Comparison of ENCODE assay signal across 23 cellular contexts in genomic region chr3:100994187-100994586, GRCh38. TPM values are rescaled to one million over a fixed set of nuclear protein-coding genes. Genes with fewer than 3 reads are reported as not detected.
DNase-seq lines count a peak whose midpoint lies in the region; ATAC-seq and TF ChIP-seq lines count a peak whose summit lies in the region.
"Had no signal": no experiment of that assay in that cellular context is flagged by ENCODE, and none has a peak within 500 bp of the region (broad histone marks: within the 10 kb centered on the region; RNA-seq: fewer than 3 reads in every experiment).

No MANE protein-coding gene starts in this region.

- H3K27ac ChIP-seq in breast epithelium (peak overlapping the region; percentile 31 to 50), muscle layer of colon (ENCODE audit: low read depth, low read length) (peak overlapping the region; percentile 70), stomach (peak overlapping the region in 3 of 5 donors; percentile 52 to 82 (median 78)), vagina (peak overlapping the region; percentile 81)
- H3K27ac ChIP-seq: 22Rv1, HL-60, SJCRH30 had no signal

- no peaks in the 10 kb centered on the region for H3K36me3 Mint-ChIP-seq in MCF 10A (ENCODE audit: insufficient read depth, unreplicated experiment)
- H3K36me3 Mint-ChIP-seq: CD8-positive, alpha-beta memory T cell had no signal

- H3K27ac Mint-ChIP-seq in MCF 10A (ENCODE audit: low read depth, unreplicated experiment) = no peak overlapping the region
- H3K27ac Mint-ChIP-seq: CD8-positive, alpha-beta memory T cell; H9 had no signal

- H3K27me3 Mint-ChIP-seq in MCF 10A (ENCODE audit: insufficient read depth, unreplicated experiment) = no peaks in the 10 kb centered on the region

- TF ChIP-seq EP300 in stomach (IDR thresholded peaks at IDR 0.05) = no peak

- POLR2A ChIA-PET in MCF 10A (lab: Yijun Ruan, JAX) = interaction anchor here (1.6 to 1.7 kb wide), 2 partner anchors 22 to 37 kb away, joined by 5 read pairs; no protein-coding TSS in a partner anchor

- H3K27me3 ChIP-seq in breast epithelium (no peaks in the 10 kb centered on the region), muscle layer of colon (ENCODE audit: control insufficient read depth in 1 of 2, insufficient read depth in 2 of 2, low read length in 2 of 2) (no peaks in the 10 kb centered on the region), stomach (no peaks in the 10 kb centered on the region), vagina (no peaks in the 10 kb centered on the region)
- H3K27me3 ChIP-seq: SJCRH30 had no signal

- no peaks in the 10 kb centered on the region for H3K9me3 ChIP-seq in breast epithelium
- H3K9me3 ChIP-seq in muscle layer of colon (ENCODE audit: low read length) = no peaks in the 10 kb centered on the region
- H3K9me3 ChIP-seq in stomach = no peaks in the 10 kb centered on the region
- H3K9me3 ChIP-seq in vagina = no peaks in the 10 kb centered on the region
- H3K9me3 ChIP-seq: SJCRH30 had no signal

- no peak overlapping the region for H3K4me3 Mint-ChIP-seq in MCF 10A (ENCODE audit: unreplicated experiment)
- H3K4me3 Mint-ChIP-seq: CD8-positive, alpha-beta memory T cell; H9 had no signal

- BruUV-seq in MCF 10A (replicated peaks; lab: Mats Ljungman, UMichigan) = no TSS peak

- no peak overlapping the region for H3K4me3 ChIP-seq in breast epithelium
- H3K4me3 ChIP-seq in muscle layer of colon (ENCODE audit: low read depth in 1 of 2, low read length in 2 of 2) = no peak overlapping the region
- H3K4me3 ChIP-seq in stomach = no peak overlapping the region
- H3K4me3 ChIP-seq in vagina = no peak overlapping the region
- H3K4me3 ChIP-seq: SJCRH30 had no signal

- WGBS in stomach, 5 donors = 54 to 77% (median 74%) methylated on average over 5 of the region's 5 CpGs

- no peaks in the 10 kb centered on the region for H3K9me3 Mint-ChIP-seq in MCF 10A (ENCODE audit: unreplicated experiment)
- H3K9me3 Mint-ChIP-seq: CD8-positive, alpha-beta memory T cell; H9 had no signal

- H3K4me1 ChIP-seq in breast epithelium (no peaks in the 10 kb centered on the region), muscle layer of colon (ENCODE audit: insufficient read depth, low read length) (peaks cover 24% of the 10 kb centered on the region), stomach (peaks cover 0 to 14% (median 6%) of the 10 kb centered on the region in 4 donors), vagina (peaks cover 12% of the 10 kb centered on the region)

- CTCF ChIA-PET in MCF 10A (lab: Yijun Ruan, JAX) = no interaction called here

- peaks cover 7% of the 10 kb centered on the region for H3K4me1 Mint-ChIP-seq in MCF 10A (ENCODE audit: insufficient read depth, unreplicated experiment)
- H3K4me1 Mint-ChIP-seq: CD8-positive, alpha-beta memory T cell; H9 had no signal

- no peak for TF ChIP-seq CTCF in breast epithelium (IDR thresholded peaks at IDR 0.05)
- no peak for TF ChIP-seq CTCF in MCF 10A (IDR thresholded peaks at IDR 0.05; ENCODE audit: unreplicated experiment)
- TF ChIP-seq CTCF in stomach (IDR thresholded peaks at IDR 0.05) = no peak
- no peak for TF ChIP-seq CTCF in vagina (IDR thresholded peaks at IDR 0.05)

- ATAC-seq in HG02938 (IDR thresholded peaks at IDR 0.05; ENCODE audit: unreplicated experiment) (no peak), HG03045 (IDR thresholded peaks at IDR 0.05; ENCODE audit: unreplicated experiment) (no peak)

- H3K9ac ChIP-seq in muscle layer of colon (ENCODE audit: low read length) = no peak overlapping the region

- TF ChIP-seq POLR2A in breast epithelium (IDR thresholded peaks at IDR 0.05) (no peak), stomach (IDR thresholded peaks at IDR 0.05) (no peak), vagina (IDR thresholded peaks at IDR 0.05) (no peak)

- intact Hi-C loops in breast epithelium (cut with DNase I; ENCODE audit: low total_unique reads) (no loop called here), MCF 10A (cut with micrococcal nuclease) (no loop called here), stomach (cut with DNase I; ENCODE audit: low total_unique reads) (no loop called here), vagina (cut with DNase I) (no loop called here)

- no peaks in the 10 kb centered on the region for H3K36me3 ChIP-seq in breast epithelium
- no peaks in the 10 kb centered on the region for H3K36me3 ChIP-seq in muscle layer of colon (ENCODE audit: insufficient read depth, low read length)
- no peaks in the 10 kb centered on the region for H3K36me3 ChIP-seq in stomach
- H3K36me3 ChIP-seq in vagina = no peaks in the 10 kb centered on the region
- H3K36me3 ChIP-seq: SJCRH30 had no signal

- DNase-seq in breast epithelium (ENCODE audit: low spot score in 2 of 2) (no peak), MCF 10A (ENCODE audit: unreplicated experiment) (no peak), stomach (no peak), vagina (ENCODE audit: extremely low spot score in 2 of 2) (no peak), NCI-H2227 treated with DMSO at 0.1 percent for 48 hours (lab: John Stamatoyannopoulos, UW) (no peak)
- DNase-seq: AML-193; C1 segment of cervical spinal cord; Calu3; CD8-positive, alpha-beta memory T cell; DMS153; H9; KG1; NCI-H1105 treated with DMSO at 0.1 percent for 48 hours; NCI-H2029 treated with DMSO at 0.1 percent for 48 hours; NCI-H446; NCI-H526; SJCRH30 had no signal

RNA-seq across cellular contexts. Expression of gene ABI3BP, which starts 1.0 kb away (rescaled TPM):
- 100 to 1,000 TPM in 1 of 3 donors, 10 to 100 TPM in 2; 17.4 to 170 (median 41.1) TPM for total RNA-seq in breast epithelium
- total RNA-seq in MCF 10A (2022) = 2.9 and 3.1 TPM in 2 replicates
- total RNA-seq in stomach = 100 to 1,000 TPM in 2 of 5 donors, 10 to 100 TPM in 2, 1 to 10 TPM in 1; 5.5 to 252 (median 97.7) TPM
- 10 to 100 TPM in 1 of 3 donors, 1 to 10 TPM in 2; 1.5 to 13.4 (median 2.6) TPM for polyA plus RNA-seq in stomach
- 91.1 TPM for total RNA-seq in vagina
- total RNA-seq: CD8-positive, alpha-beta memory T cell; HT-29 had no signal
- polyA plus RNA-seq: CD8-positive, alpha-beta memory T cell had no signal
